7 cellular contexts compared by ENCODE assay signal in genomic region chr1:147084273-147085096, GRCh38.
DNase-seq lines count a peak whose midpoint lies in the region; ATAC-seq lines count a peak whose summit lies in the region.

No MANE protein-coding gene starts in this region.

- DNase-seq in NCI-H226: peak; percentile 5
- DNase-seq in activated CD4-positive, alpha-beta T cell treated with anti-CD3 and anti-CD28 coated beads, Interleukin-2, amount 50 U/mL, for 4 hours: peak; percentile 71 to 80
- DNase-seq in effector CD4-positive, alpha-beta T cell: peak; percentile 24
- DNase-seq in medulla oblongata (ENCODE audit: extremely low spot score): peak; percentile 67
- DNase-seq in stimulated activated CD4-positive, alpha-beta T cell treated with anti-CD3 and anti-CD28 coated beads, TNF-alpha, amount 100 ng/mL, for 4 hours (ENCODE audit: low read depth in 3 of 3): peak; percentile 62 to 71 (median 65)

- ATAC-seq in GM18517 (IDR thresholded peaks at IDR 0.05; ENCODE audit: unreplicated experiment) (peak; percentile 79), HG02981 (IDR thresholded peaks at IDR 0.05; ENCODE audit: unreplicated experiment) (peak; percentile 51)

Comparison
In these comparisons a context has a peak if more than half of its experiments do, and no peak if none do; other contexts are left out.
1. Peak in every context shown above with its lines: DNase-seq and ATAC-seq.
2. DNase-seq: peak in every context shown above with its lines; median percentile 76 in activated CD4-positive, alpha-beta T cell treated with anti-CD3 and anti-CD28 coated beads, Interleukin-2, amount 50 U/mL, for 4 hours; 67 in medulla oblongata; 65 in stimulated activated CD4-positive, alpha-beta T cell treated with anti-CD3 and anti-CD28 coated beads, TNF-alpha, amount 100 ng/mL, for 4 hours; 24 in effector CD4-positive, alpha-beta T cell; 5 in NCI-H226.